20 cellular contexts compared by ENCODE assay signal in genomic region chr2:127275789-127276188, GRCh38. TPM values are rescaled to one million over a fixed set of nuclear protein-coding genes. Genes with fewer than 3 reads are reported as not detected.
"Had no signal": no experiment of that assay in that cellular context is flagged by ENCODE, and none has a peak within 500 bp of the region (broad histone marks: within the 10 kb centered on the region; RNA-seq: fewer than 3 reads in every experiment).

No MANE protein-coding gene starts in this region.

- H3K4me1 Mint-ChIP-seq: mesothelial cell of epicardium had no signal

- H3K4me3 ChIP-seq: left ventricle myocardium inferior, pancreas, SJSA1, tibial artery had no signal

- H3K27me3 Mint-ChIP-seq: activated B cell treated with CpG ODN at 0.5 μM for 24 hours; activated CD4-positive, alpha-beta T cell treated with anti-CD3 and anti-CD28 coated beads for 36 hours; stimulated activated naive B cell treated with anti-CD40 and anti-IgM and Interleukin-4, amounts not matched to agents 10 μg/mL and 1 μg/mL and 100 μg/mL, for 72 hours had no signal

- ATAC-seq: activated CD4-positive, alpha-beta T cell treated with anti-CD3 and anti-CD28 coated beads for 36 hours; natural killer cell; pancreas; sciatic nerve; stimulated activated naive B cell treated with anti-CD40 and anti-IgM and Interleukin-4, amounts not matched to agents 10 μg/mL and 1 μg/mL and 100 μg/mL, for 72 hours had no signal

- H3K27ac Mint-ChIP-seq: mesothelial cell of epicardium had no signal

- H3K4me3 Mint-ChIP-seq: activated B cell treated with CpG ODN at 0.5 μM for 24 hours; activated CD4-positive, alpha-beta T cell treated with anti-CD3 and anti-CD28 coated beads for 36 hours; mesothelial cell of epicardium; natural killer cell; stimulated activated naive B cell treated with anti-CD40 and anti-IgM and Interleukin-4, amounts not matched to agents 10 μg/mL and 1 μg/mL and 100 μg/mL, for 72 hours had no signal

- H3K27me3 ChIP-seq: pancreas, SJSA1, tibial artery had no signal

- H3K9me3 ChIP-seq: left ventricle myocardium inferior, pancreas, SJSA1, tibial artery had no signal

- H3K27ac ChIP-seq: left ventricle myocardium inferior, pancreas, SJSA1, tibial artery had no signal

- DNase-seq: activated B cell treated with CpG ODN at 0.5 μM for 24 hours; activated CD4-positive, alpha-beta T cell treated with anti-CD3 and anti-CD28 coated beads for 36 hours; activated CD4-positive, alpha-beta T cell treated with anti-CD3 and anti-CD28 coated beads, Interleukin-2, amount 50 U/mL, for 4 hours; activated gamma-delta T cell; activated T-cell treated with anti-CD3 and anti-CD28 coated beads, Interleukin-2, amount 50 U/mL, for 48 hours; cortex of kidney; foreskin fibroblast; left ventricle myocardium inferior; natural killer cell; pancreas; small intestine; stimulated activated CD4-positive, alpha-beta T cell treated with anti-CD3 and anti-CD28 coated beads, Interleukin-2, amount 100 ng/mL, for 24 hours; stimulated activated naive B cell treated with anti-CD40 and anti-IgM and Interleukin-4, amounts not matched to agents 10 μg/mL and 1 μg/mL and 100 μg/mL, for 72 hours; T-helper 1 cell; tibial artery had no signal

- H3K9me3 Mint-ChIP-seq: activated B cell treated with CpG ODN at 0.5 μM for 24 hours, mesothelial cell of epicardium, natural killer cell had no signal

- H3K4me1 ChIP-seq: left ventricle myocardium inferior, pancreas, SJSA1, tibial artery had no signal

RNA-seq across cellular contexts. Expression of gene CYP27C1, which starts 55.7 kb away (rescaled TPM):
- total RNA-seq: activated B cell treated with CpG ODN at 0.5 μM for 24 hours; activated CD4-positive, alpha-beta T cell treated with anti-CD3 and anti-CD28 coated beads for 36 hours; fibroblast of lung; lung microvascular endothelial cell; natural killer cell had no signal
